ENCODE assay signal across 8 cellular contexts in the genomic region with DNA sequence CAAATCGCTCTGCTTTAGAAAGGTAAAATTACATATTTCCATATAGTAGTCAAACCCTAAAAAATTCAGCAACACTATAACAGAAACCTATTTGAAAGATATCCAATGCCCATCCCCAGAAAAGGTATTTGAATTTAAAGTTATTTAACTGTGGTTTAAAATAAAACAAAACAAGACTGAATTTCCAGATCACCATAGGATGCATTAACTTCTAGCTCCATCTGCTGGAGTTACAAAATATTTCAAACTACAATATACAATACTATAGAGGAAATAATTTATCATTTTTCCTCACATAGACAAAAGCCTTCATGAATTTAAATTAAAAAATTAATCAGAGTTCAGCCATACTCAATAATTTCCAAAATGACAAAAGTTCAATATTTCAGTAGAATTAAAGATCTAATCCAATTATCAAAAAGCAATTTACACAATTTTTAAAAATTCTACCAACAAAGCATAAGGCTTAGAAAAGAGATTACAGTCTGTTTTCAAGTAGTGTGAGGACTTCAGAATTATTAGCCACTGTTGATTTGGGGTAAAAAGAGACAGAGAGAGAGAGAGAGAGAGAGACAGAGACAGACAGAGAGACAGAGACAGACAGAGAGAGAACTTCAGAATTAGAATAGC.
A peak's percentile ranks its signal among the peaks of the same experiment; 100 is the strongest.
DNase-seq lines count a peak whose midpoint lies in the region; ATAC-seq, FAIRE-seq and TF ChIP-seq lines count a peak whose summit lies in the region.

No MANE protein-coding gene starts in this region.

- POLR2A ChIA-PET in GM12878 (lab: Charles Lee), result no interaction called here

- TF ChIP-seq POLR2A in GM12878 (IDR thresholded peaks at IDR 0.05; ENCODE audit: low read depth, low read length), result no peak

- 100% methylated on average over 1 of the region's 1 CpG for WGBS in GM12878 (ENCODE audit: insufficient coverage, insufficient replicate concordance, low lambda C conversion rate, missing lambda C conversion rate)
- no CpG with 5 or more reads among the region's 1 CpG for WGBS in mesenchymal stem cell

- TF ChIP-seq EP300 in GM12878 (IDR thresholded peaks at IDR 0.05; ENCODE audit: borderline replicate concordance in 1 of 2, control insufficient read depth in 1 of 2, low read depth in 2 of 2, low read length in 2 of 2), result no peak

- DNase-seq in DMS79 (lab: John Stamatoyannopoulos, UW), result peak; percentile 3
- peak; percentile 33 for DNase-seq in LHCN-M2 (ENCODE audit: low read depth)
- DNase-seq in GM12878 (ENCODE audit: low read depth, low spot score), result no peak
- DNase-seq in mesenchymal stem cell, result peak; percentile 34
- no peak for DNase-seq in stimulated activated CD4-positive, alpha-beta T cell treated with anti-CD3 and anti-CD28 coated beads, Interleukin-4, amount 100 ng/mL, for 1 hour
- DNase-seq in posterior vena cava (ENCODE audit: low spot score), result no peak

- no peaks in the 10 kb centered on the region for H3K27me3 ChIP-seq in GM12878 (replicated peaks in 1 of 2; ENCODE audit: control insufficient read depth in 2 of 2, insufficient read depth in 2 of 2, low read length in 1 of 2)
- H3K27me3 ChIP-seq in mesenchymal stem cell (ENCODE audit: control insufficient read depth in 1 of 2, insufficient read depth in 1 of 2, low read length in 2 of 2), result no peaks in the 10 kb centered on the region

- no peak overlapping the region for H3K18ac ChIP-seq in mesenchymal stem cell (ENCODE audit: low read depth in 1 of 2, low read length in 2 of 2)

- H3K79me2 ChIP-seq in GM12878 (ENCODE audit: control insufficient read depth, insufficient read depth, low read length), result no peaks in the 10 kb centered on the region

- ATAC-seq in GM12878, result peak; percentile 66
- ATAC-seq in GM18867 (IDR thresholded peaks at IDR 0.05; ENCODE audit: unreplicated experiment), result no peak
- no peak for ATAC-seq in GM18502 (IDR thresholded peaks at IDR 0.05; ENCODE audit: poor library complexity, unreplicated experiment)

- H3K79me1 ChIP-seq in mesenchymal stem cell (replicated peaks; ENCODE audit: low read length, poor library complexity, severe bottlenecking), result peaks cover 6% of the 10 kb centered on the region

- no peak overlapping the region for H2BK15ac ChIP-seq in mesenchymal stem cell (ENCODE audit: low read depth, poor library complexity, severe bottlenecking)

- H3K4me1 ChIP-seq in GM12878 (ENCODE audit: control insufficient read depth, insufficient read depth, low read length), result no peaks in the 10 kb centered on the region
- no peaks in the 10 kb centered on the region for H3K4me1 ChIP-seq in mesenchymal stem cell (ENCODE audit: control insufficient read depth, insufficient read depth, low read depth, low read length)

- no peak overlapping the region for H3K4me3 ChIP-seq in GM12878
- no peak overlapping the region for H3K4me3 ChIP-seq in mesenchymal stem cell (ENCODE audit: insufficient read depth in 1 of 2, low read depth in 1 of 2, low read length in 2 of 2)

- H3K9ac ChIP-seq in GM12878 (ENCODE audit: control insufficient read depth, insufficient read depth, low read length) (no peak overlapping the region), mesenchymal stem cell (ENCODE audit: low read length) (no peak overlapping the region)

- H3K36me3 ChIP-seq in GM12878 (ENCODE audit: control insufficient read depth in 2 of 2, insufficient read depth in 2 of 2, low read length in 1 of 2) (peaks cover 2 to 9% of the 10 kb centered on the region in 2 experiments; a peak in 2 of 4 replicates), mesenchymal stem cell (ENCODE audit: control insufficient read depth in 1 of 2, insufficient read depth in 2 of 2, low read depth in 1 of 2, low read length in 2 of 2) (peaks cover 2 to 5% of the 10 kb centered on the region in 2 experiments)

- H3K9me3 ChIP-seq in GM12878 (replicated peaks; ENCODE audit: control insufficient read depth, insufficient read depth, low read length), result no peaks in the 10 kb centered on the region
- H3K9me3 ChIP-seq in mesenchymal stem cell (ENCODE audit: control insufficient read depth, low read length), result no peaks in the 10 kb centered on the region

- intact Hi-C loops in GM12878 (cut with micrococcal nuclease; ENCODE audit: unreplicated experiment) (loop anchor here (1.0 to 10.0 kb wide), 5 partner anchors 167 to 1020 kb away; no protein-coding TSS in a partner anchor), posterior vena cava (cut with DNase I) (no loop called here)

- in situ Hi-C loops in GM12878 (cut with MboI), result loop anchor here (5.0 kb wide), 1 partner anchor 1000 kb away; no protein-coding TSS in a partner anchor

- H4K8ac ChIP-seq in mesenchymal stem cell (ENCODE audit: low read length), result no peak overlapping the region

- H2BK5ac ChIP-seq in mesenchymal stem cell (ENCODE audit: low read depth, low read length, poor library complexity, severe bottlenecking), result no peak overlapping the region

- H2BK120ac ChIP-seq in mesenchymal stem cell (ENCODE audit: low read depth, low read length), result no peak overlapping the region

- H4K91ac ChIP-seq in mesenchymal stem cell (ENCODE audit: low read length), result no peak overlapping the region

- H3K14ac ChIP-seq in mesenchymal stem cell (ENCODE audit: low read length in 2 of 2), result no peak overlapping the region

- peak; percentile 94 for TF ChIP-seq RAD21 in GM12878 (IDR thresholded peaks at IDR 0.05; ENCODE audit: insufficient read depth, low read depth, low read length)

- no peak overlapping the region for H2BK12ac ChIP-seq in mesenchymal stem cell (ENCODE audit: low read length in 2 of 2)

- CTCF ChIA-PET in GM12878 (lab: Yijun Ruan, JAX), result interaction anchor here (0.7 to 2.3 kb wide), 11 partner anchors 12 to 1001 kb away, joined by 3 to 10 read pairs (median 4); a partner anchor contains a TSS

- RAD21 ChIA-PET in GM12878 (lab: Charles Lee; ENCODE audit: unreplicated experiment), result interaction anchor here (1.0 to 2.7 kb wide), 8 partner anchors 10 to 343 kb away, joined by 3 to 11 read pairs (median 4); a partner anchor contains a TSS

- peak; percentile 76 for FAIRE-seq in GM12878 (lab: Jason Lieb, UNC)

- H4K20me1 ChIP-seq in GM12878 (ENCODE audit: control insufficient read depth, insufficient read depth), result no peaks in the 10 kb centered on the region

- H3K4me2 ChIP-seq in GM12878 (ENCODE audit: control insufficient read depth, insufficient read depth) (no peak overlapping the region), mesenchymal stem cell (ENCODE audit: low read length, poor library complexity, severe bottlenecking) (no peak overlapping the region)

- H3K27ac ChIP-seq in GM12878 (ENCODE audit: control insufficient read depth, insufficient read depth) (no peak overlapping the region), mesenchymal stem cell (ENCODE audit: low read length, poor library complexity, severe bottlenecking) (no peak overlapping the region)

- H2AK5ac ChIP-seq in mesenchymal stem cell (ENCODE audit: low read length, severe bottlenecking), result no peak overlapping the region

- SMC1A ChIA-PET in GM12878 (lab: Charles Lee; ENCODE audit: uncharacterized antibody, unreplicated experiment), result interaction anchor here (0.6 to 3.4 kb wide), 13 partner anchors 8 to 348 kb away, joined by 3 to 23 read pairs (median 4); a partner anchor contains a TSS

- no TSS peak for BruUV-seq in GM12878 (replicated peaks; lab: Mats Ljungman, UMichigan)

- no peak overlapping the region for H3K4ac ChIP-seq in mesenchymal stem cell (ENCODE audit: low read depth in 1 of 2, low read length in 2 of 2)

- H3K23ac ChIP-seq in mesenchymal stem cell (ENCODE audit: low read length in 2 of 2), result no peak overlapping the region

- peak; percentile 21 to 62 (median 39); a peak in 3 of 6 replicates for TF ChIP-seq CTCF in GM12878 (IDR thresholded peaks at IDR 0.05 in 2 of 3, conservative IDR thresholded peaks at IDR 0.05 in 1 of 3; ENCODE audit: control insufficient read depth in 2 of 3, extremely low read depth in 1 of 3, insufficient read depth in 1 of 3, low read depth in 3 of 3, low read length in 3 of 3)

- H2AFZ ChIP-seq in GM12878 (ENCODE audit: control insufficient read depth, low read depth, low read length) (no peak overlapping the region), mesenchymal stem cell (ENCODE audit: low read depth, low read length) (no peak overlapping the region)

TF ChIP-seq in GM12878, 131 proteins besides CTCF, POLR2A, EP300 and RAD21:
- TF ChIP-seq SMC3 (IDR thresholded peaks at IDR 0.05; ENCODE audit: borderline replicate concordance, low read length) (peak; percentile 60; the same call in 1 of the 2 replicates), ZNF274 (IDR thresholded peaks at IDR 0.05; ENCODE audit: insufficient read depth, insufficient read length) (no peak)
TF ChIP-seq in GM12878: peak in this region for 1.

Comparison
In these comparisons a context has a peak if more than half of its experiments do, and no peak if none do; other contexts are left out.
1. DNase-seq: peak in DMS79 (single experiment), LHCN-M2 (single experiment) and mesenchymal stem cell (single experiment); none in GM12878 (single experiment), stimulated activated CD4-positive, alpha-beta T cell treated with anti-CD3 and anti-CD28 coated beads, Interleukin-4, amount 100 ng/mL, for 1 hour (single experiment) and posterior vena cava (single experiment).